In the genomic region with DNA sequence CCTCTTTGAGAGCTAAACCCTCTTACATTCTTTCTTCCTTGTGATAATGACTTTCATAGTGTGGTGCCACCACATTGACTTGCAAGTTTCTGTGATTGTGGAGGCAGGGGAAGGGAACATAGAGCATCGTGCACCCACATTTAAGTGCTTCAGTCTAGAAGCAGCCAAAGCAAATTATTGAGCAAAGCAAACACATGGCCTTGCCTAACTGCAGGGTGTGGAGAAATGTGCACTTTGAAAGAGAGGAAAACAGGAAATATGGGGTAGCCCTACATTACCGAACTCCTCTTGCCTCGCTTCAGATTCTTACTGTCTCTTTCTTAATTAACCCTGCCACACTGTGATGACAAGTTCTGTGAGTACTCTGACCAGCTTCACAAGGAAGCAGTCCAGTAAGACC, we compare ENCODE assay signal across 25 cellular contexts.
"Had no signal": no experiment of that assay in that cellular context is flagged by ENCODE, and none has a peak within 500 bp of the region (broad histone marks: within the 10 kb centered on the region; RNA-seq: fewer than 3 reads in every experiment).

No MANE protein-coding gene starts in this region.

- H3K9me3 ChIP-seq: Peyer's patch, SJSA1 had no signal

- FAIRE-seq: K562 had no signal

- H3K36me3 ChIP-seq: Peyer's patch, SJSA1 had no signal

- DNase-seq: Kasumi-1, MM.1S, NCI-H1092, NCI-H1105 treated with DMSO at 0.1 percent for 48 hours, NCI-H1436, NCI-H187, NCI-H2029, NCI-H2081 treated with DMSO at 0.1 percent for 48 hours, NCI-H2171, NCI-H226, NCI-H446, NCI-H510A, NCI-H524 treated with DMSO at 0.1 percent for 48 hours, NCI-H69, NCI-H774, OCI-M1, PC-9, Peyer's patch, SIG-M5, T-helper 1 cell had no signal

- H3K27ac ChIP-seq: KMS-11, PC-9, Peyer's patch, SJSA1, SK-N-MC had no signal

- ATAC-seq: K562, Right ventricle myocardium inferior had no signal

- H2AFZ ChIP-seq: PC-9 had no signal

- H3K4me2 ChIP-seq: KMS-11, PC-9 had no signal

- H3K27me3 ChIP-seq: Peyer's patch, SJSA1 had no signal

- H3K4me1 ChIP-seq: Peyer's patch had no signal

- H3K4me3 ChIP-seq: K562, PC-9, Peyer's patch, SJSA1, SK-N-MC had no signal

- H3K9ac ChIP-seq: KMS-11 had no signal
